In genomic region chr17:82339634-82340580, GRCh38 we compare ENCODE assay signal across 2 cellular contexts.
A peak's percentile ranks its signal among the peaks of the same experiment; 100 is the strongest.
TF ChIP-seq lines count a peak whose summit lies in the region.

No MANE protein-coding gene starts in this region.

TF ChIP-seq in HepG2, 621 proteins besides CTCF, POLR2A, EP300 and RAD21 (continues in another document):
- TF ChIP-seq, protein P1, sequence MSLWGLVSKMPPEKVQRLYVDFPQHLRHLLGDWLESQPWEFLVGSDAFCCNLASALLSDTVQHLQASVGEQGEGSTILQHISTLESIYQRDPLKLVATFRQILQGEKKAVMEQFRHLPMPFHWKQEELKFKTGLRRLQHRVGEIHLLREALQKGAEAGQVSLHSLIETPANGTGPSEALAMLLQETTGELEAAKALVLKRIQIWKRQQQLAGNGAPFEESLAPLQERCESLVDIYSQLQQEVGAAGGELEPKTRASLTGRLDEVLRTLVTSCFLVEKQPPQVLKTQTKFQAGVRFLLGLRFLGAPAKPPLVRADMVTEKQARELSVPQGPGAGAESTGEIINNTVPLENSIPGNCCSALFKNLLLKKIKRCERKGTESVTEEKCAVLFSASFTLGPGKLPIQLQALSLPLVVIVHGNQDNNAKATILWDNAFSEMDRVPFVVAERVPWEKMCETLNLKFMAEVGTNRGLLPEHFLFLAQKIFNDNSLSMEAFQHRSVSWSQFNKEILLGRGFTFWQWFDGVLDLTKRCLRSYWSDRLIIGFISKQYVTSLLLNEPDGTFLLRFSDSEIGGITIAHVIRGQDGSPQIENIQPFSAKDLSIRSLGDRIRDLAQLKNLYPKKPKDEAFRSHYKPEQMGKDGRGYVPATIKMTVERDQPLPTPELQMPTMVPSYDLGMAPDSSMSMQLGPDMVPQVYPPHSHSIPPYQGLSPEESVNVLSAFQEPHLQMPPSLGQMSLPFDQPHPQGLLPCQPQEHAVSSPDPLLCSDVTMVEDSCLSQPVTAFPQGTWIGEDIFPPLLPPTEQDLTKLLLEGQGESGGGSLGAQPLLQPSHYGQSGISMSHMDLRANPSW (CRISPR knock-in tag; IDR thresholded peaks at IDR 0.05; ENCODE audit: borderline replicate concordance): no peak
- TF ChIP-seq NKX3-1 (CRISPR knock-in tag; IDR thresholded peaks at IDR 0.05) (no peak), ZNF687 (CRISPR knock-in tag; IDR thresholded peaks at IDR 0.05) (peak; percentile 30), ZNF674 (CRISPR knock-in tag; IDR thresholded peaks at IDR 0.05; ENCODE audit: low read depth) (no peak), ELF4 (CRISPR knock-in tag; IDR thresholded peaks at IDR 0.05; ENCODE audit: borderline replicate concordance) (no peak), ZNF570 (CRISPR knock-in tag; IDR thresholded peaks at IDR 0.05; ENCODE audit: borderline replicate concordance) (no peak), RELA (CRISPR knock-in tag; IDR thresholded peaks at IDR 0.05) (no peak), ZNF766 (CRISPR knock-in tag; IDR thresholded peaks at IDR 0.05; ENCODE audit: borderline replicate concordance) (no peak), HNRNPL (IDR thresholded peaks at IDR 0.05; ENCODE audit: low read depth, low read length) (0 out of 2 replicates have a peak, but pooled peaks have one; percentile 48), LRRFIP1 (CRISPR knock-in tag; conservative IDR thresholded peaks at IDR 0.05) (no peak), ZNF83 (CRISPR knock-in tag; IDR thresholded peaks at IDR 0.05; ENCODE audit: borderline replicate concordance) (no peak), HNF4G (IDR thresholded peaks at IDR 0.05; ENCODE audit: borderline replicate concordance, low read depth, low read length) (no peak), HNF4G (CRISPR knock-in tag; IDR thresholded peaks at IDR 0.05; ENCODE audit: borderline replicate concordance, low read depth) (no peak), ZNF781 (CRISPR knock-in tag; IDR thresholded peaks at IDR 0.05; ENCODE audit: borderline replicate concordance, not compliant biosample characterization) (no peak)

TF ChIP-seq in endothelial cell of umbilical vein, 7 proteins besides CTCF, POLR2A, EP300 and RAD21:
- no peak for TF ChIP-seq EZH2 (IDR thresholded peaks at IDR 0.05; ENCODE audit: borderline replicate concordance, low read depth, low read length, severe bottlenecking)
- TF ChIP-seq POLR2AphosphoS5 (IDR thresholded peaks at IDR 0.05; ENCODE audit: insufficient read depth, low read depth, low read length): no peak
- no peak for TF ChIP-seq GATA2 (IDR thresholded peaks at IDR 0.05; ENCODE audit: insufficient read depth, insufficient read length, low read depth, low read length)
- no peak for TF ChIP-seq MYC (IDR thresholded peaks at IDR 0.05; ENCODE audit: low read depth, low read length)
- TF ChIP-seq FOS (IDR thresholded peaks at IDR 0.05; ENCODE audit: borderline replicate concordance, insufficient read depth, low read length): no peak
- TF ChIP-seq JUN (IDR thresholded peaks at IDR 0.05; ENCODE audit: borderline replicate concordance, insufficient read depth, insufficient read length, low read depth): no peak
- TF ChIP-seq, protein P2, sequence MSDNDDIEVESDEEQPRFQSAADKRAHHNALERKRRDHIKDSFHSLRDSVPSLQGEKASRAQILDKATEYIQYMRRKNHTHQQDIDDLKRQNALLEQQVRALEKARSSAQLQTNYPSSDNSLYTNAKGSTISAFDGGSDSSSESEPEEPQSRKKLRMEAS (IDR thresholded peaks at IDR 0.05; ENCODE audit: insufficient read depth, insufficient read length): no peak
TF ChIP-seq in endothelial cell of umbilical vein: peak in this region for 0.
